ENCODE assay signal across 1 cellular context in the genomic region with DNA sequence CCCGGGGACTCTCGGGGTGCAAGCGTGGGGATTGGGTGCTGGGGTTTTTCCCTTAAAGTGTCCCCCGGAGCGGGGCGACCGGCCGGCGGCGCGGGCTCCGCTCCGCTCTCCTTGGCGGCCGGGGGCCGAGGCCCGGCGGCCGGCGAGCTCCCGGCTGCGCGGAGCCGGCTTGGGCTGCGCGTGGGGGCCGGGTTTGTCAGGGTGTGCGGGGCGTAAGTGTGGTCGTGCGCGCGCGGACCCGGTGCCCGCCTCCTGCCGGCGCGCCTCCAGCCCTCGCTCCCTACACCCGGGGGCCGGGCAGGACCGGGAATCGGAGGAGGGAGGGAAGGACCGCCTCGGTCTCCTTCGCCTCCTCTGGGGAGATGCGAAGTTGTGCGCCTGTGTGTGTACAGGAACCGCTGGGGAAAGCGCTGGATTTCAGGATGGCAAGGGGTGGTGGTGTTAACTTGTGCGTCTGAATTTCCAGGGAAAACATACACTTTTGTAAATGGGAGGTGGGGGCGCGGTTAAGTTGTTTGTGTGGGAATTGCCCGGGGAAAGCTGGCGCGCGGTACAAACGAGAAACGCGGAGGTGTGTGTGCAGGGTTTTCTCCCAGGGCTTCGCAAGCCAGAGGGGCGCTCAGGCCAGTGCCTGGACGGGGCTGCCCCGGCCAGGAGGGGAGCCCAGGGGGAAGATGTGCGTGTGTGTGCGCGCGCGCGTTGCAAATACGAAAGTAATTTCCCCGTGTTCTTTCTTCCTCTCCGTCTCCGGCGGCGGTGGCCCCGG.
TF ChIP-seq lines count a peak whose summit lies in the region.

No MANE protein-coding gene starts in this region.

TF ChIP-seq in HepG2, 621 proteins besides CTCF, POLR2A, EP300 and RAD21 (continued from another document):
- TF ChIP-seq, protein P1, sequence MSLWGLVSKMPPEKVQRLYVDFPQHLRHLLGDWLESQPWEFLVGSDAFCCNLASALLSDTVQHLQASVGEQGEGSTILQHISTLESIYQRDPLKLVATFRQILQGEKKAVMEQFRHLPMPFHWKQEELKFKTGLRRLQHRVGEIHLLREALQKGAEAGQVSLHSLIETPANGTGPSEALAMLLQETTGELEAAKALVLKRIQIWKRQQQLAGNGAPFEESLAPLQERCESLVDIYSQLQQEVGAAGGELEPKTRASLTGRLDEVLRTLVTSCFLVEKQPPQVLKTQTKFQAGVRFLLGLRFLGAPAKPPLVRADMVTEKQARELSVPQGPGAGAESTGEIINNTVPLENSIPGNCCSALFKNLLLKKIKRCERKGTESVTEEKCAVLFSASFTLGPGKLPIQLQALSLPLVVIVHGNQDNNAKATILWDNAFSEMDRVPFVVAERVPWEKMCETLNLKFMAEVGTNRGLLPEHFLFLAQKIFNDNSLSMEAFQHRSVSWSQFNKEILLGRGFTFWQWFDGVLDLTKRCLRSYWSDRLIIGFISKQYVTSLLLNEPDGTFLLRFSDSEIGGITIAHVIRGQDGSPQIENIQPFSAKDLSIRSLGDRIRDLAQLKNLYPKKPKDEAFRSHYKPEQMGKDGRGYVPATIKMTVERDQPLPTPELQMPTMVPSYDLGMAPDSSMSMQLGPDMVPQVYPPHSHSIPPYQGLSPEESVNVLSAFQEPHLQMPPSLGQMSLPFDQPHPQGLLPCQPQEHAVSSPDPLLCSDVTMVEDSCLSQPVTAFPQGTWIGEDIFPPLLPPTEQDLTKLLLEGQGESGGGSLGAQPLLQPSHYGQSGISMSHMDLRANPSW (CRISPR knock-in tag; IDR thresholded peaks at IDR 0.05; ENCODE audit: borderline replicate concordance), result no peak
- TF ChIP-seq, protein P2, sequence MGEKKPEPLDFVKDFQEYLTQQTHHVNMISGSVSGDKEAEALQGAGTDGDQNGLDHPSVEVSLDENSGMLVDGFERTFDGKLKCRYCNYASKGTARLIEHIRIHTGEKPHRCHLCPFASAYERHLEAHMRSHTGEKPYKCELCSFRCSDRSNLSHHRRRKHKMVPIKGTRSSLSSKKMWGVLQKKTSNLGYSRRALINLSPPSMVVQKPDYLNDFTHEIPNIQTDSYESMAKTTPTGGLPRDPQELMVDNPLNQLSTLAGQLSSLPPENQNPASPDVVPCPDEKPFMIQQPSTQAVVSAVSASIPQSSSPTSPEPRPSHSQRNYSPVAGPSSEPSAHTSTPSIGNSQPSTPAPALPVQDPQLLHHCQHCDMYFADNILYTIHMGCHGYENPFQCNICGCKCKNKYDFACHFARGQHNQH (CRISPR knock-in tag; IDR thresholded peaks at IDR 0.05), result no peak
- TF ChIP-seq, protein P3, sequence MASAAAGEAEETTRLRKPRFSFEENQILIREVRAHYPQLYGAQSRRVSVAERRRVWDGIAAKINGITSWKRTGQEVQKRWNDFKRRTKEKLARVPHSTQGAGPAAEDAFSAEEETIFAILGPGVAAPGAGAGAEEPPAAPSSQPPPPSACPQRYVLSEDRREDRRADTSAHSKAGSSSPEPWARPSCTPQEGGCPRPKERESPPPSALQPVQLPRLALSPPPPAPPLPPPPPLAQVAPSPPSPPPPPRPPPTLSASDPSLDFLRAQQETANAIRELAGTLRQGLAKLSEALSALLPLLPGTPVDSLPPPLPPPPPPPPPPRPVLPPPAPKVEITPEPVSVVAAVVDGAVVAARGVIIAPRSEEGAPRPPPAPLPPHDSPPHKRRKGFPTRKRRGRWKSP (CRISPR knock-in tag; IDR thresholded peaks at IDR 0.05), result 0 out of 2 replicates have a peak, but pooled peaks have one; percentile 29
- TF ChIP-seq, protein P4, sequence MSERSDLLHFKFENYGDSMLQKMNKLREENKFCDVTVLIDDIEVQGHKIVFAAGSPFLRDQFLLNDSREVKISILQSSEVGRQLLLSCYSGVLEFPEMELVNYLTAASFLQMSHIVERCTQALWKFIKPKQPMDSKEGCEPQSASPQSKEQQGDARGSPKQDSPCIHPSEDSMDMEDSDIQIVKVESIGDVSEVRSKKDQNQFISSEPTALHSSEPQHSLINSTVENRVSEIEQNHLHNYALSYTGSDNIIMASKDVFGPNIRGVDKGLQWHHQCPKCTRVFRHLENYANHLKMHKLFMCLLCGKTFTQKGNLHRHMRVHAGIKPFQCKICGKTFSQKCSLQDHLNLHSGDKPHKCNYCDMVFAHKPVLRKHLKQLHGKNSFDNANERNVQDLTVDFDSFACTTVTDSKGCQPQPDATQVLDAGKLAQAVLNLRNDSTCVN (CRISPR knock-in tag; IDR thresholded peaks at IDR 0.05; ENCODE audit: borderline replicate concordance), result no peak
- TF ChIP-seq KDM3A (CRISPR knock-in tag; IDR thresholded peaks at IDR 0.05; ENCODE audit: low read depth) (no peak), HDAC2 (CRISPR knock-in tag; IDR thresholded peaks at IDR 0.05) (no peak), CAMTA2 (CRISPR knock-in tag; IDR thresholded peaks at IDR 0.05; ENCODE audit: borderline replicate concordance) (no peak), HNRNPK (IDR thresholded peaks at IDR 0.05; ENCODE audit: low read depth, low read length, poor library complexity, severe bottlenecking) (no peak), ELF4 (CRISPR knock-in tag; IDR thresholded peaks at IDR 0.05; ENCODE audit: borderline replicate concordance) (no peak), RARA (CRISPR knock-in tag; IDR thresholded peaks at IDR 0.05) (no peak), ZNF274 (CRISPR knock-in tag; IDR thresholded peaks at IDR 0.05) (no peak), ZNF317 (CRISPR knock-in tag; IDR thresholded peaks at IDR 0.05) (no peak), RBFOX2 (IDR thresholded peaks at IDR 0.05; ENCODE audit: low read depth, low read length) (peak; percentile 52)
- TF ChIP-seq, protein P5, sequence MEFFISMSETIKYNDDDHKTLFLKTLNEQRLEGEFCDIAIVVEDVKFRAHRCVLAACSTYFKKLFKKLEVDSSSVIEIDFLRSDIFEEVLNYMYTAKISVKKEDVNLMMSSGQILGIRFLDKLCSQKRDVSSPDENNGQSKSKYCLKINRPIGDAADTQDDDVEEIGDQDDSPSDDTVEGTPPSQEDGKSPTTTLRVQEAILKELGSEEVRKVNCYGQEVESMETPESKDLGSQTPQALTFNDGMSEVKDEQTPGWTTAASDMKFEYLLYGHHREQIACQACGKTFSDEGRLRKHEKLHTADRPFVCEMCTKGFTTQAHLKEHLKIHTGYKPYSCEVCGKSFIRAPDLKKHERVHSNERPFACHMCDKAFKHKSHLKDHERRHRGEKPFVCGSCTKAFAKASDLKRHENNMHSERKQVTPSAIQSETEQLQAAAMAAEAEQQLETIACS (CRISPR knock-in tag; IDR thresholded peaks at IDR 0.05), result peak; percentile 36; the same call in 1 of the 2 replicates
- TF ChIP-seq, protein P6, sequence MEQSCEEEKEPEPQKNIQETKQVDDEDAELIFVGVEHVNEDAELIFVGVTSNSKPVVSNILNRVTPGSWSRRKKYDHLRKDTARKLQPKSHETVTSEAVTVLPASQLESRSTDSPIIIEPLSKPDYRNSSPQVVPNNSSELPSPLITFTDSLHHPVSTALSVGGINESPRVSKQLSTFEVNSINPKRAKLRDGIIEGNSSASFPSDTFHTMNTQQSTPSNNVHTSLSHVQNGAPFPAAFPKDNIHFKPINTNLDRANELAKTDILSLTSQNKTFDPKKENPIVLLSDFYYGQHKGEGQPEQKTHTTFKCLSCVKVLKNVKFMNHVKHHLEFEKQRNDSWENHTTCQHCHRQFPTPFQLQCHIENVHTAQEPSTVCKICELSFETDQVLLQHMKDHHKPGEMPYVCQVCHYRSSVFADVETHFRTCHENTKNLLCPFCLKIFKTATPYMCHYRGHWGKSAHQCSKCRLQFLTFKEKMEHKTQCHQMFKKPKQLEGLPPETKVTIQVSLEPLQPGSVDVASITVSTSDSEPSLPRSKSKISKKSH (CRISPR knock-in tag; IDR thresholded peaks at IDR 0.05; ENCODE audit: borderline replicate concordance), result no peak
- TF ChIP-seq, protein P7, sequence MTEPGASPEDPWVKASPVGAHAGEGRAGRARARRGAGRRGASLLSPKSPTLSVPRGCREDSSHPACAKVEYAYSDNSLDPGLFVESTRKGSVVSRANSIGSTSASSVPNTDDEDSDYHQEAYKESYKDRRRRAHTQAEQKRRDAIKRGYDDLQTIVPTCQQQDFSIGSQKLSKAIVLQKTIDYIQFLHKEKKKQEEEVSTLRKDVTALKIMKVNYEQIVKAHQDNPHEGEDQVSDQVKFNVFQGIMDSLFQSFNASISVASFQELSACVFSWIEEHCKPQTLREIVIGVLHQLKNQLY (CRISPR knock-in tag; IDR thresholded peaks at IDR 0.05), result no peak
- TF ChIP-seq, protein P8, sequence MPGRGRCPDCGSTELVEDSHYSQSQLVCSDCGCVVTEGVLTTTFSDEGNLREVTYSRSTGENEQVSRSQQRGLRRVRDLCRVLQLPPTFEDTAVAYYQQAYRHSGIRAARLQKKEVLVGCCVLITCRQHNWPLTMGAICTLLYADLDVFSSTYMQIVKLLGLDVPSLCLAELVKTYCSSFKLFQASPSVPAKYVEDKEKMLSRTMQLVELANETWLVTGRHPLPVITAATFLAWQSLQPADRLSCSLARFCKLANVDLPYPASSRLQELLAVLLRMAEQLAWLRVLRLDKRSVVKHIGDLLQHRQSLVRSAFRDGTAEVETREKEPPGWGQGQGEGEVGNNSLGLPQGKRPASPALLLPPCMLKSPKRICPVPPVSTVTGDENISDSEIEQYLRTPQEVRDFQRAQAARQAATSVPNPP (CRISPR knock-in tag; IDR thresholded peaks at IDR 0.05), result no peak
- TF ChIP-seq, protein P9, sequence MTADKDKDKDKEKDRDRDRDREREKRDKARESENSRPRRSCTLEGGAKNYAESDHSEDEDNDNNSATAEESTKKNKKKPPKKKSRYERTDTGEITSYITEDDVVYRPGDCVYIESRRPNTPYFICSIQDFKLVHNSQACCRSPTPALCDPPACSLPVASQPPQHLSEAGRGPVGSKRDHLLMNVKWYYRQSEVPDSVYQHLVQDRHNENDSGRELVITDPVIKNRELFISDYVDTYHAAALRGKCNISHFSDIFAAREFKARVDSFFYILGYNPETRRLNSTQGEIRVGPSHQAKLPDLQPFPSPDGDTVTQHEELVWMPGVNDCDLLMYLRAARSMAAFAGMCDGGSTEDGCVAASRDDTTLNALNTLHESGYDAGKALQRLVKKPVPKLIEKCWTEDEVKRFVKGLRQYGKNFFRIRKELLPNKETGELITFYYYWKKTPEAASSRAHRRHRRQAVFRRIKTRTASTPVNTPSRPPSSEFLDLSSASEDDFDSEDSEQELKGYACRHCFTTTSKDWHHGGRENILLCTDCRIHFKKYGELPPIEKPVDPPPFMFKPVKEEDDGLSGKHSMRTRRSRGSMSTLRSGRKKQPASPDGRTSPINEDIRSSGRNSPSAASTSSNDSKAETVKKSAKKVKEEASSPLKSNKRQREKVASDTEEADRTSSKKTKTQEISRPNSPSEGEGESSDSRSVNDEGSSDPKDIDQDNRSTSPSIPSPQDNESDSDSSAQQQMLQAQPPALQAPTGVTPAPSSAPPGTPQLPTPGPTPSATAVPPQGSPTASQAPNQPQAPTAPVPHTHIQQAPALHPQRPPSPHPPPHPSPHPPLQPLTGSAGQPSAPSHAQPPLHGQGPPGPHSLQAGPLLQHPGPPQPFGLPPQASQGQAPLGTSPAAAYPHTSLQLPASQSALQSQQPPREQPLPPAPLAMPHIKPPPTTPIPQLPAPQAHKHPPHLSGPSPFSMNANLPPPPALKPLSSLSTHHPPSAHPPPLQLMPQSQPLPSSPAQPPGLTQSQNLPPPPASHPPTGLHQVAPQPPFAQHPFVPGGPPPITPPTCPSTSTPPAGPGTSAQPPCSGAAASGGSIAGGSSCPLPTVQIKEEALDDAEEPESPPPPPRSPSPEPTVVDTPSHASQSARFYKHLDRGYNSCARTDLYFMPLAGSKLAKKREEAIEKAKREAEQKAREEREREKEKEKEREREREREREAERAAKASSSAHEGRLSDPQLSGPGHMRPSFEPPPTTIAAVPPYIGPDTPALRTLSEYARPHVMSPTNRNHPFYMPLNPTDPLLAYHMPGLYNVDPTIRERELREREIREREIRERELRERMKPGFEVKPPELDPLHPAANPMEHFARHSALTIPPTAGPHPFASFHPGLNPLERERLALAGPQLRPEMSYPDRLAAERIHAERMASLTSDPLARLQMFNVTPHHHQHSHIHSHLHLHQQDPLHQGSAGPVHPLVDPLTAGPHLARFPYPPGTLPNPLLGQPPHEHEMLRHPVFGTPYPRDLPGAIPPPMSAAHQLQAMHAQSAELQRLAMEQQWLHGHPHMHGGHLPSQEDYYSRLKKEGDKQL (CRISPR knock-in tag; IDR thresholded peaks at IDR 0.05; ENCODE audit: low read depth), result no peak
- TF ChIP-seq, protein P10, sequence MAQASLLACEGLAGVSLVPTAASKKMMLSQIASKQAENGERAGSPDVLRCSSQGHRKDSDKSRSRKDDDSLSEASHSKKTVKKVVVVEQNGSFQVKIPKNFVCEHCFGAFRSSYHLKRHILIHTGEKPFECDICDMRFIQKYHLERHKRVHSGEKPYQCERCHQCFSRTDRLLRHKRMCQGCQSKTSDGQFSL (CRISPR knock-in tag; IDR thresholded peaks at IDR 0.05), result no peak
